1 cellular context compared by ENCODE assay signal in the genomic region with DNA sequence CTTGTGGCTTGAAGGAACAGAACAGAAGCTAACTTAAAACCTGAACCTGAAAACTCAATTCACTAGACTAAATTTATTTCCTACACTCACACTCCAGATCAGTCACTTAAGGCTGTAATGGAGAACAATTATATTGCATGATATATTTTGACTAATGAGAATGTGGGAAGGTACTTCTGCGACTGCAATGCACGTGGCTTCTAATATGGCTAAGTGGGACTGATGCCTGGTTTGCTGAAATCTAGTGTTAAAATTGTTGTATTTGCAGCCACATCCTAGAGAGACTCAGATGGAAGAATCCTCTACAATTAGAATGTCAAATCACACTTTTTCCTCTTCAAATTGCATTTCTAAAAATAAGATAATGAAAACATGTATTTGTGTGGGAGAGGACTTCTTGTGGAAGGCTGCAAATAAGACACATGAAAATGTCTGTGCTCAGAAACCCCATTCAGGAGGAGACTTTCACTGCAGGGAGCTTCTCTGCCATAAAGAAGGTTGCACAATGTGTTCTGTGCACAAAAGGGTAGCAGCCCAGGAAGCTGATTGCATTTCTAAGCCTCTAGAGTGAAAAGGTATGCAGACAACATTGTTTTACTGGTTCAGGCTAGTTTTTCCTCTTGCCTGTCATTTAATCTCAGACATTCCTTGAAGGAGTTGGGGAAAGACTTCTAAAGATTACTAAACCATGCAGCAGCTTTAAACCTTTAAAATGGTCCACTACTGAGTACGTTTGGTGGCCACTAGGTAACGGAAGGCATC.
TF ChIP-seq lines count a peak whose summit lies in the region.

No MANE protein-coding gene starts in this region.

TF ChIP-seq in GM23338, 12 proteins besides CTCF, POLR2A, EP300 and RAD21 (continued from another document):
- TF ChIP-seq, protein P1, sequence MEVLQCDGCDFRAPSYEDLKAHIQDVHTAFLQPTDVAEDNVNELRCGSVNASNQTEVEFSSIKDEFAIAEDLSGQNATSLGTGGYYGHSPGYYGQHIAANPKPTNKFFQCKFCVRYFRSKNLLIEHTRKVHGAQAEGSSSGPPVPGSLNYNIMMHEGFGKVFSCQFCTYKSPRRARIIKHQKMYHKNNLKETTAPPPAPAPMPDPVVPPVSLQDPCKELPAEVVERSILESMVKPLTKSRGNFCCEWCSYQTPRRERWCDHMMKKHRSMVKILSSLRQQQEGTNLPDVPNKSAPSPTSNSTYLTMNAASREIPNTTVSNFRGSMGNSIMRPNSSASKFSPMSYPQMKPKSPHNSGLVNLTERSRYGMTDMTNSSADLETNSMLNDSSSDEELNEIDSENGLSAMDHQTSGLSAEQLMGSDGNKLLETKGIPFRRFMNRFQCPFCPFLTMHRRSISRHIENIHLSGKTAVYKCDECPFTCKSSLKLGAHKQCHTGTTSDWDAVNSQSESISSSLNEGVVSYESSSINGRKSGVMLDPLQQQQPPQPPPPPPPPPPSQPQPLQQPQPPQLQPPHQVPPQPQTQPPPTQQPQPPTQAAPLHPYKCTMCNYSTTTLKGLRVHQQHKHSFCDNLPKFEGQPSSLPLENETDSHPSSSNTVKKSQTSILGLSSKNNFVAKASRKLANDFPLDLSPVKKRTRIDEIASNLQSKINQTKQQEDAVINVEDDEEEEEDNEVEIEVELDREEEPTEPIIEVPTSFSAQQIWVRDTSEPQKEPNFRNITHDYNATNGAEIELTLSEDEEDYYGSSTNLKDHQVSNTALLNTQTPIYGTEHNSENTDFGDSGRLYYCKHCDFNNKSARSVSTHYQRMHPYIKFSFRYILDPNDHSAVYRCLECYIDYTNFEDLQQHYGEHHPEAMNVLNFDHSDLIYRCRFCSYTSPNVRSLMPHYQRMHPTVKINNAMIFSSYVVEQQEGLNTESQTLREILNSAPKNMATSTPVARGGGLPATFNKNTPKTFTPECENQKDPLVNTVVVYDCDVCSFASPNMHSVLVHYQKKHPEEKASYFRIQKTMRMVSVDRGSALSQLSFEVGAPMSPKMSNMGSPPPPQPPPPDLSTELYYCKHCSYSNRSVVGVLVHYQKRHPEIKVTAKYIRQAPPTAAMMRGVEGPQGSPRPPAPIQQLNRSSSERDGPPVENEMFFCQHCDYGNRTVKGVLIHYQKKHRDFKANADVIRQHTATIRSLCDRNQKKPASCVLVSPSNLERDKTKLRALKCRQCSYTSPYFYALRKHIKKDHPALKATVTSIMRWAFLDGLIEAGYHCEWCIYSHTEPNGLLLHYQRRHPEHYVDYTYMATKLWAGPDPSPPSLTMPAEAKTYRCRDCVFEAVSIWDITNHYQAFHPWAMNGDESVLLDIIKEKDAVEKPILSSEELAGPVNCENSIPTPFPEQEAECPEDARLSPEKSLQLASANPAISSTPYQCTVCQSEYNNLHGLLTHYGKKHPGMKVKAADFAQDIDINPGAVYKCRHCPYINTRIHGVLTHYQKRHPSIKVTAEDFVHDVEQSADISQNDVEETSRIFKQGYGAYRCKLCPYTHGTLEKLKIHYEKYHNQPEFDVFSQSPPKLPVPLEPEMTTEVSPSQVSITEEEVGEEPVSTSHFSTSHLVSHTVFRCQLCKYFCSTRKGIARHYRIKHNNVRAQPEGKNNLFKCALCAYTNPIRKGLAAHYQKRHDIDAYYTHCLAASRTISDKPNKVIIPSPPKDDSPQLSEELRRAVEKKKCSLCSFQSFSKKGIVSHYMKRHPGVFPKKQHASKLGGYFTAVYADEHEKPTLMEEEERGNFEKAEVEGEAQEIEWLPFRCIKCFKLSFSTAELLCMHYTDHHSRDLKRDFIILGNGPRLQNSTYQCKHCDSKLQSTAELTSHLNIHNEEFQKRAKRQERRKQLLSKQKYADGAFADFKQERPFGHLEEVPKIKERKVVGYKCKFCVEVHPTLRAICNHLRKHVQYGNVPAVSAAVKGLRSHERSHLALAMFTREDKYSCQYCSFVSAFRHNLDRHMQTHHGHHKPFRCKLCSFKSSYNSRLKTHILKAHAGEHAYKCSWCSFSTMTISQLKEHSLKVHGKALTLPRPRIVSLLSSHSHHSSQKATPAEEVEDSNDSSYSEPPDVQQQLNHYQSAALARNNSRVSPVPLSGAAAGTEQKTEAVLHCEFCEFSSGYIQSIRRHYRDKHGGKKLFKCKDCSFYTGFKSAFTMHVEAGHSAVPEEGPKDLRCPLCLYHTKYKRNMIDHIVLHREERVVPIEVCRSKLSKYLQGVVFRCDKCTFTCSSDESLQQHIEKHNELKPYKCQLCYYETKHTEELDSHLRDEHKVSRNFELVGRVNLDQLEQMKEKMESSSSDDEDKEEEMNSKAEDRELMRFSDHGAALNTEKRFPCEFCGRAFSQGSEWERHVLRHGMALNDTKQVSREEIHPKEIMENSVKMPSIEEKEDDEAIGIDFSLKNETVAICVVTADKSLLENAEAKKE (CRISPR knock-in tag; IDR thresholded peaks at IDR 0.05): peak; percentile 84
- TF ChIP-seq NANOG (IDR thresholded peaks at IDR 0.05; ENCODE audit: borderline replicate concordance): peak; percentile 85
- TF ChIP-seq CREB1 (CRISPR knock-in tag; IDR thresholded peaks at IDR 0.05; ENCODE audit: low read depth): peak; percentile 46
- TF ChIP-seq ZNF114 (CRISPR knock-in tag; IDR thresholded peaks at IDR 0.05): peak; percentile 79; the same call in 1 of the 2 replicates
- TF ChIP-seq, protein P2, sequence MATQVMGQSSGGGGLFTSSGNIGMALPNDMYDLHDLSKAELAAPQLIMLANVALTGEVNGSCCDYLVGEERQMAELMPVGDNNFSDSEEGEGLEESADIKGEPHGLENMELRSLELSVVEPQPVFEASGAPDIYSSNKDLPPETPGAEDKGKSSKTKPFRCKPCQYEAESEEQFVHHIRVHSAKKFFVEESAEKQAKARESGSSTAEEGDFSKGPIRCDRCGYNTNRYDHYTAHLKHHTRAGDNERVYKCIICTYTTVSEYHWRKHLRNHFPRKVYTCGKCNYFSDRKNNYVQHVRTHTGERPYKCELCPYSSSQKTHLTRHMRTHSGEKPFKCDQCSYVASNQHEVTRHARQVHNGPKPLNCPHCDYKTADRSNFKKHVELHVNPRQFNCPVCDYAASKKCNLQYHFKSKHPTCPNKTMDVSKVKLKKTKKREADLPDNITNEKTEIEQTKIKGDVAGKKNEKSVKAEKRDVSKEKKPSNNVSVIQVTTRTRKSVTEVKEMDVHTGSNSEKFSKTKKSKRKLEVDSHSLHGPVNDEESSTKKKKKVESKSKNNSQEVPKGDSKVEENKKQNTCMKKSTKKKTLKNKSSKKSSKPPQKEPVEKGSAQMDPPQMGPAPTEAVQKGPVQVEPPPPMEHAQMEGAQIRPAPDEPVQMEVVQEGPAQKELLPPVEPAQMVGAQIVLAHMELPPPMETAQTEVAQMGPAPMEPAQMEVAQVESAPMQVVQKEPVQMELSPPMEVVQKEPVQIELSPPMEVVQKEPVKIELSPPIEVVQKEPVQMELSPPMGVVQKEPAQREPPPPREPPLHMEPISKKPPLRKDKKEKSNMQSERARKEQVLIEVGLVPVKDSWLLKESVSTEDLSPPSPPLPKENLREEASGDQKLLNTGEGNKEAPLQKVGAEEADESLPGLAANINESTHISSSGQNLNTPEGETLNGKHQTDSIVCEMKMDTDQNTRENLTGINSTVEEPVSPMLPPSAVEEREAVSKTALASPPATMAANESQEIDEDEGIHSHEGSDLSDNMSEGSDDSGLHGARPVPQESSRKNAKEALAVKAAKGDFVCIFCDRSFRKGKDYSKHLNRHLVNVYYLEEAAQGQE (IDR thresholded peaks at IDR 0.05; ENCODE audit: unreplicated experiment): no peak
- TF ChIP-seq ZNF331 (CRISPR knock-in tag; IDR thresholded peaks at IDR 0.05; ENCODE audit: low read depth): peak; percentile 1; the same call in 1 of the 2 replicates
- no peak; the same call in 1 of the 2 replicates for TF ChIP-seq POLR2AphosphoS5 (IDR thresholded peaks at IDR 0.05; ENCODE audit: low read depth)
